14 cellular contexts compared by ENCODE assay signal in the genomic region with DNA sequence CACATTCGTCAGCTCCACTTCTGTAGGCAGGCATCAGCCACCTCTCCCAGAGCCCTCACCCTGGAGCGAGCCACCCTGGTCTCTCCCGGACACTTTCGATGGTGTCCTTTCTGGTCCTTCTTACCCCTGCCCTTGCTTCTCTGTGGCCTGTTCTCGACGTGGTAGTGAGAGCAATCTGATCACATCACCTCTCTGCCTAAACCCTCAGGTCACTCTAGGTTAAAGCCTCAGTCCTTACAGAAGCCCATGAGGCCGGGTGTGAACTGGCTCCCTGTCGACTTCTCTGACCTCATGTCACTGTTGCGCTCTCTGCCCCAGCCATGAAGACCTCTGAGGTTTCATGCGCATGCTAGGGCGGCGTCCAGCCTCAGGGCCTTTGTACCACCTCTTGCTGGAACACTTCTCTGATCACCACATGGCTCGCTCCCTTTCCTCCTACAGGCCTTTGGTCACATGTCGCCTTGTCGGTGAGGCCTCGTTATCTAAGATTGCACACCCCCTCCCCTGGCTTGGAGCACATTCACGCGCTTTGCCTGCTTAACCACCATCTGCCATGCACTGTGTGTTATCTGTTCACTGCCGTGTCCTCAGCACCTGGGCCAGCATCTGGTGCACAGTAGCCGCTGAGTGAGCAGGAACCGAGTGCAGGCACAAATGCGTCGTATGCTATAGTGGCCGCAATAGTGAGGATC.
"Had no signal": no experiment of that assay in that cellular context is flagged by ENCODE, and none has a peak within 500 bp of the region (broad histone marks: within the 10 kb centered on the region; RNA-seq: fewer than 3 reads in every experiment).

No MANE protein-coding gene starts in this region.

- H3K4me3 ChIP-seq: esophagus squamous epithelium, mucosa of descending colon, upper lobe of right lung had no signal

- H3K9me3 ChIP-seq: esophagus squamous epithelium, mucosa of descending colon, upper lobe of right lung had no signal

- DNase-seq: activated CD4-positive, alpha-beta T cell treated with anti-CD3 and anti-CD28 coated beads for 4 hours; activated CD8-positive, alpha-beta memory T cell treated with anti-CD3 and anti-CD28 coated beads, Interleukin-2, amount 50 U/mL, for 48 hours; activated CD8-positive, alpha-beta T cell treated with anti-CD3 and anti-CD28 coated beads, Interleukin-2, amount 10 ng/mL, durations not matched to agents 7 days and 5 days; activated naive CD4-positive, alpha-beta T cell; esophagus squamous epithelium; foreskin fibroblast; head of caudate nucleus; left cardiac atrium; mammary epithelial cell; mucosa of descending colon; naive thymus-derived CD8-positive, alpha-beta T cell; stimulated activated CD4-positive, alpha-beta T cell treated with anti-CD3 and anti-CD28 coated beads, Interleukin-12 subunit alpha, Interleukin-12 subunit beta, amount 100 ng/mL, for 4 hours; stimulated activated naive CD8-positive, alpha-beta T cell treated with anti-CD3 and anti-CD28 coated beads, Interleukin-15, Interleukin-2, amounts not matched to agents 100 U/mL and 50 U/mL, for 24 hours; upper lobe of right lung had no signal

- H3K4me1 ChIP-seq: esophagus squamous epithelium, upper lobe of right lung had no signal

- H3K27me3 ChIP-seq: esophagus squamous epithelium, upper lobe of right lung had no signal

- H3K27ac ChIP-seq: esophagus squamous epithelium, upper lobe of right lung had no signal
